ENCODE assay signal across 10 cellular contexts in genomic region chr1:15249032-15249601, GRCh38. TPM values are rescaled to one million over a fixed set of nuclear protein-coding genes. Genes with fewer than 3 reads are reported as not detected.
DNase-seq lines count a peak whose midpoint lies in the region; ATAC-seq and TF ChIP-seq lines count a peak whose summit lies in the region.
"Had no signal": no experiment of that assay in that cellular context is flagged by ENCODE, and none has a peak within 500 bp of the region (broad histone marks: within the 10 kb centered on the region; RNA-seq: fewer than 3 reads in every experiment).

No MANE protein-coding gene starts in this region.

- peak; percentile 65 for DNase-seq in activated naive CD4-positive, alpha-beta T cell treated with Interleukin-2 at 50 U/mL for 16 hours
- DNase-seq in activated naive CD4-positive, alpha-beta T cell (lab: John Stamatoyannopoulos, UW): no peak
- peak; percentile 89 for DNase-seq in activated CD8-positive, alpha-beta memory T cell treated with anti-CD3 and anti-CD28 coated beads, Interleukin-2, amount 10 ng/mL, durations not matched to agents 7 days and 5 days
- DNase-seq in hepatic stellate cell (ENCODE audit: low spot score) (peak; percentile 26), RPMI8226 (no peak), germinal center (ENCODE audit: low spot score) (no peak), GM10248 (ENCODE audit: extremely low spot score) (no peak)
- DNase-seq in activated CD4-positive, CD25-positive, alpha-beta regulatory T cell treated with anti-CD3 and anti-CD28 coated beads, Interleukin-2, amount 50 U/mL, for 72 hours: no peak
- DNase-seq: kidney, upper lobe of left lung had no signal

- POLR2A ChIA-PET in GM10248 (lab: Yijun Ruan, JAX): no interaction called here

- H3K9me3 Mint-ChIP-seq in activated CD8-positive, alpha-beta memory T cell treated with anti-CD3 and anti-CD28 coated beads, Interleukin-2, amount 10 ng/mL, durations not matched to agents 7 days and 5 days (ENCODE audit: low read depth): peaks cover 5% of the 10 kb centered on the region

- peaks cover 9% of the 10 kb centered on the region for H3K36me3 Mint-ChIP-seq in activated CD8-positive, alpha-beta memory T cell treated with anti-CD3 and anti-CD28 coated beads, Interleukin-2, amount 10 ng/mL, durations not matched to agents 7 days and 5 days

- TF ChIP-seq CTCF in GM10248 (IDR thresholded peaks at IDR 0.05; ENCODE audit: control extremely low read depth, extremely low read depth, low read depth, missing control alignments): no peak

- peak overlapping the region; percentile 77 for H3K27ac Mint-ChIP-seq in activated CD8-positive, alpha-beta memory T cell treated with anti-CD3 and anti-CD28 coated beads, Interleukin-2, amount 10 ng/mL, durations not matched to agents 7 days and 5 days

- peak overlapping the region; percentile 43 for H3K4me3 Mint-ChIP-seq in activated CD8-positive, alpha-beta memory T cell treated with anti-CD3 and anti-CD28 coated beads, Interleukin-2, amount 10 ng/mL, durations not matched to agents 7 days and 5 days

- peaks cover 54% of the 10 kb centered on the region for H3K4me1 Mint-ChIP-seq in activated CD8-positive, alpha-beta memory T cell treated with anti-CD3 and anti-CD28 coated beads, Interleukin-2, amount 10 ng/mL, durations not matched to agents 7 days and 5 days

- CTCF ChIA-PET in activated CD8-positive, alpha-beta memory T cell treated with anti-CD3 and anti-CD28 coated beads, Interleukin-2, amount 10 ng/mL, durations not matched to agents 7 days and 5 days (lab: Charles Lee): interaction anchor here (0.9 to 1.7 kb wide), 2 partner anchors 22 to 23 kb away, joined by 4 to 6 read pairs; no protein-coding TSS in a partner anchor
- CTCF ChIA-PET in GM10248 (lab: Yijun Ruan, JAX): no interaction called here

- peaks cover 82% of the 10 kb centered on the region for H3K27me3 Mint-ChIP-seq in activated CD8-positive, alpha-beta memory T cell treated with anti-CD3 and anti-CD28 coated beads, Interleukin-2, amount 10 ng/mL, durations not matched to agents 7 days and 5 days

- peak; percentile 87 for ATAC-seq in activated CD8-positive, alpha-beta memory T cell treated with anti-CD3 and anti-CD28 coated beads, Interleukin-2, amount 10 ng/mL, durations not matched to agents 7 days and 5 days

RNA-seq across cellular contexts. Expression of gene FHAD1, which starts 2.1 kb away (rescaled TPM):
- not detected for total RNA-seq in activated CD8-positive, alpha-beta memory T cell treated with anti-CD3 and anti-CD28 coated beads, Interleukin-2, amount 10 ng/mL, durations not matched to agents 7 days and 5 days

Comparison
In these comparisons a context has a peak if more than half of its experiments do, and no peak if none do; other contexts are left out.
1. DNase-seq: peak in activated naive CD4-positive, alpha-beta T cell treated with Interleukin-2 at 50 U/mL for 16 hours (single experiment), activated CD8-positive, alpha-beta memory T cell treated with anti-CD3 and anti-CD28 coated beads, Interleukin-2, amount 10 ng/mL, durations not matched to agents 7 days and 5 days (single experiment) and hepatic stellate cell (single experiment); none in activated naive CD4-positive, alpha-beta T cell (0 of 4), RPMI8226 (single experiment), germinal center (single experiment), GM10248 (single experiment) and activated CD4-positive, CD25-positive, alpha-beta regulatory T cell treated with anti-CD3 and anti-CD28 coated beads, Interleukin-2, amount 50 U/mL, for 72 hours (single experiment).